23 cellular contexts compared by ENCODE assay signal in genomic region chr19:18893573-18894253, GRCh38. TPM values are rescaled to one million over a fixed set of nuclear protein-coding genes. Genes with fewer than 3 reads are reported as not detected.
DNase-seq lines count a peak whose midpoint lies in the region; ATAC-seq and TF ChIP-seq lines count a peak whose summit lies in the region.
"Had no signal": no experiment of that assay in that cellular context is flagged by ENCODE, and none has a peak within 500 bp of the region (broad histone marks: within the 10 kb centered on the region; RNA-seq: fewer than 3 reads in every experiment).

No MANE protein-coding gene starts in this region.

- H3K27me3 ChIP-seq in breast epithelium: peaks cover 2 to 10% of the 10 kb centered on the region in 2 donors
- H3K27me3 ChIP-seq in mammary epithelial cell (ENCODE audit: insufficient read depth, low read length): peaks cover 18% of the 10 kb centered on the region
- H3K27me3 ChIP-seq in layer of hippocampus (ENCODE audit: control insufficient read depth, insufficient read depth, low read length): peaks cover 3% of the 10 kb centered on the region
- H3K27me3 ChIP-seq in esophagus muscularis mucosa: peaks cover 0 to 48% (median 16%) of the 10 kb centered on the region in 4 donors
- H3K27me3 ChIP-seq: thyroid gland had no signal

- WGBS in mammary epithelial cell (ENCODE audit: low coverage, missing lambda C conversion rate): 100% methylated on average over 1 of the region's 18 CpGs
- WGBS in esophagus muscularis mucosa: 44% methylated on average over 17 of the region's 18 CpGs

- DNase-seq in breast epithelium (ENCODE audit: low spot score in 2 of 2) (no peak), mammary epithelial cell (no peak), osteocyte (ENCODE audit: extremely low spot score, unreplicated experiment) (peak; percentile 81), type B pancreatic cell (ENCODE audit: extremely low spot score, unreplicated experiment) (no peak), NCI-H146 treated with DMSO at 0.1 percent for 48 hours (lab: John Stamatoyannopoulos, UW; ENCODE audit: unreplicated experiment) (no peak), esophagus muscularis mucosa (ENCODE audit: extremely low spot score) (no peak)
- DNase-seq: activated CD4-positive, alpha-beta T cell treated with anti-CD3 and anti-CD28 coated beads, Interleukin-2, amount 50 U/mL, for 1 hour; activated CD8-positive, alpha-beta memory T cell treated with anti-CD3 and anti-CD28 coated beads, Interleukin-2, amount 10 ng/mL, durations not matched to agents 7 days and 5 days; activated naive CD4-positive, alpha-beta T cell; activated T-cell treated with anti-CD3 and anti-CD28 coated beads, Interleukin-2, amount 50 U/mL, for 72 hours; CD4-positive, alpha-beta T cell; cortex of kidney; left colon; mesenchymal stem cell; naive B cell; sigmoid colon; T1000; thyroid gland had no signal

- no TSS peak for BruUV-seq in mammary epithelial cell (replicated peaks; lab: Mats Ljungman, UMichigan)

- in situ Hi-C loops in mammary epithelial cell (cut with MboI; ENCODE audit: low sequenced_read_pairs in 2 of 2): no loop called here

- CTCF ChIA-PET in mammary epithelial cell (lab: Charles Lee; ENCODE audit: low non-redundant PET): interaction anchor here (0.5 kb wide), 1 partner anchor 1106 kb away, joined by 6 read pairs; no protein-coding TSS in a partner anchor

- H2AFZ ChIP-seq in mammary epithelial cell (ENCODE audit: low read depth, low read length): no peak overlapping the region
- H2AFZ ChIP-seq: GM23248 had no signal

- no peak overlapping the region for H3K4me3 Mint-ChIP-seq in osteocyte (ENCODE audit: unreplicated experiment)
- peak overlapping the region; percentile 36 for H3K4me3 Mint-ChIP-seq in type B pancreatic cell
- H3K4me3 Mint-ChIP-seq: activated CD8-positive, alpha-beta memory T cell treated with anti-CD3 and anti-CD28 coated beads, Interleukin-2, amount 10 ng/mL, durations not matched to agents 7 days and 5 days; activated T-cell treated with anti-CD3 and anti-CD28 coated beads, Interleukin-2, amount 50 U/mL, for 72 hours; CD4-positive, alpha-beta T cell; stimulated activated naive CD8-positive, alpha-beta T cell treated with anti-CD3 and anti-CD28 coated beads, Interleukin-15, Interleukin-2, amounts not matched to agents 100 ng/mL and 50 ng/mL, for 24 hours had no signal

- H3K36me3 ChIP-seq in breast epithelium: no peaks in the 10 kb centered on the region
- no peaks in the 10 kb centered on the region for H3K36me3 ChIP-seq in mammary epithelial cell (ENCODE audit: insufficient read depth, low read length)
- H3K36me3 ChIP-seq in esophagus muscularis mucosa: peaks cover 0 to 6% (median 2%) of the 10 kb centered on the region in 4 donors
- H3K36me3 ChIP-seq: thyroid gland had no signal

- H3K27ac Mint-ChIP-seq in osteocyte (ENCODE audit: unreplicated experiment) (no peak overlapping the region), type B pancreatic cell (no peak overlapping the region)
- H3K27ac Mint-ChIP-seq: activated CD8-positive, alpha-beta memory T cell treated with anti-CD3 and anti-CD28 coated beads, Interleukin-2, amount 10 ng/mL, durations not matched to agents 7 days and 5 days; activated T-cell treated with anti-CD3 and anti-CD28 coated beads, Interleukin-2, amount 50 U/mL, for 72 hours; CD4-positive, alpha-beta T cell; HFFc6; stimulated activated naive CD8-positive, alpha-beta T cell treated with anti-CD3 and anti-CD28 coated beads, Interleukin-15, Interleukin-2, amounts not matched to agents 100 ng/mL and 50 ng/mL, for 24 hours had no signal

- TF ChIP-seq CTCF in breast epithelium (IDR thresholded peaks at IDR 0.05) (no peak), mammary epithelial cell (conservative IDR thresholded peaks at IDR 0.05 in 1 of 2, IDR thresholded peaks at IDR 0.05 in 1 of 2; ENCODE audit: extremely low read depth in 1 of 2, insufficient read depth in 1 of 2, low read depth in 1 of 2, low read length in 2 of 2) (no peak), osteocyte (IDR thresholded peaks at IDR 0.05) (no peak), type B pancreatic cell (conservative IDR thresholded peaks at IDR 0.05) (no peak), esophagus muscularis mucosa (IDR thresholded peaks at IDR 0.05) (no peak)

- H3K4me1 ChIP-seq in breast epithelium (peaks cover 8 to 13% of the 10 kb centered on the region in 2 donors), mammary epithelial cell (ENCODE audit: insufficient read depth, low read length) (peaks cover 15% of the 10 kb centered on the region), esophagus muscularis mucosa (peaks cover 24 to 33% (median 27%) of the 10 kb centered on the region in 4 donors)

- H3K9me3 Mint-ChIP-seq in osteocyte (ENCODE audit: unreplicated experiment) (no peaks in the 10 kb centered on the region), type B pancreatic cell (no peaks in the 10 kb centered on the region)
- H3K9me3 Mint-ChIP-seq: activated T-cell treated with anti-CD3 and anti-CD28 coated beads, Interleukin-2, amount 50 U/mL, for 72 hours; CD4-positive, alpha-beta T cell; HFFc6; naive B cell; stimulated activated naive CD8-positive, alpha-beta T cell treated with anti-CD3 and anti-CD28 coated beads, Interleukin-15, Interleukin-2, amounts not matched to agents 100 ng/mL and 50 ng/mL, for 24 hours had no signal

- no peak overlapping the region for H3K9ac ChIP-seq in mammary epithelial cell (ENCODE audit: insufficient read depth, low read length)
- H3K9ac ChIP-seq: GM23248 had no signal

- no peak overlapping the region for H3K27ac ChIP-seq in breast epithelium
- H3K27ac ChIP-seq in mammary epithelial cell (ENCODE audit: insufficient read depth, low read depth, low read length): no peak overlapping the region
- H3K27ac ChIP-seq in layer of hippocampus (ENCODE audit: low read depth, low read length): peak overlapping the region; percentile 99
- H3K27ac ChIP-seq in esophagus muscularis mucosa (replicated peaks in 1 of 4): peak overlapping the region in 1 of 4 donors; percentile 67
- H3K27ac ChIP-seq: GM23248, thyroid gland had no signal

- peaks cover 3% of the 10 kb centered on the region for H3K4me1 Mint-ChIP-seq in osteocyte (ENCODE audit: unreplicated experiment)
- H3K4me1 Mint-ChIP-seq in type B pancreatic cell (ENCODE audit: unreplicated experiment): peaks cover 5% of the 10 kb centered on the region

- ATAC-seq in HG02884 (IDR thresholded peaks at IDR 0.05; ENCODE audit: unreplicated experiment): no peak
- ATAC-seq: activated CD8-positive, alpha-beta memory T cell treated with anti-CD3 and anti-CD28 coated beads, Interleukin-2, amount 10 ng/mL, durations not matched to agents 7 days and 5 days; activated T-cell treated with anti-CD3 and anti-CD28 coated beads, Interleukin-2, amount 50 U/mL, for 72 hours; left colon had no signal

- dilution Hi-C loops in mammary epithelial cell (cut with HindIII; ENCODE audit: low sequenced_read_pairs): no loop called here

- no peak overlapping the region for H3K4me2 ChIP-seq in mammary epithelial cell (ENCODE audit: insufficient read depth, low read depth, low read length)

- H3K36me3 Mint-ChIP-seq in osteocyte (ENCODE audit: unreplicated experiment): no peaks in the 10 kb centered on the region
- peaks cover 4% of the 10 kb centered on the region for H3K36me3 Mint-ChIP-seq in type B pancreatic cell
- H3K36me3 Mint-ChIP-seq: activated CD8-positive, alpha-beta memory T cell treated with anti-CD3 and anti-CD28 coated beads, Interleukin-2, amount 10 ng/mL, durations not matched to agents 7 days and 5 days had no signal

- TF ChIP-seq POLR2A in breast epithelium (IDR thresholded peaks at IDR 0.05): no peak
- no peak for TF ChIP-seq POLR2A in esophagus muscularis mucosa (IDR thresholded peaks at IDR 0.05; ENCODE audit: low read depth)

- H3K9me3 ChIP-seq in breast epithelium (no peaks in the 10 kb centered on the region), mammary epithelial cell (replicated peaks; ENCODE audit: insufficient read depth, low read length) (no peaks in the 10 kb centered on the region), esophagus muscularis mucosa (no peaks in the 10 kb centered on the region)
- H3K9me3 ChIP-seq: sigmoid colon, thyroid gland had no signal

- H4K20me1 ChIP-seq in mammary epithelial cell (ENCODE audit: insufficient read depth, low read length): no peaks in the 10 kb centered on the region

- H3K27me3 Mint-ChIP-seq in osteocyte (ENCODE audit: unreplicated experiment): no peaks in the 10 kb centered on the region
- H3K27me3 Mint-ChIP-seq in type B pancreatic cell: peaks cover 6% of the 10 kb centered on the region

- intact Hi-C loops in breast epithelium (cut with DNase I; ENCODE audit: low total_unique reads) (no loop called here), mammary epithelial cell (cut with micrococcal nuclease) (no loop called here), esophagus muscularis mucosa (cut with DNase I) (no loop called here)

- no peaks in the 10 kb centered on the region for H3K79me2 ChIP-seq in mammary epithelial cell (ENCODE audit: insufficient read depth, low read length)

- H3K4me3 ChIP-seq in breast epithelium (peak overlapping the region in 2 of 3 donors; percentile 53 to 74), mammary epithelial cell (replicated peaks in 1 of 3; ENCODE audit: insufficient read depth in 1 of 3, low read depth in 2 of 3, low read length in 3 of 3) (no peak overlapping the region), esophagus muscularis mucosa (peak overlapping the region in 2 of 4 donors; percentile 51 to 54)
- H3K4me3 ChIP-seq: GM23248, sigmoid colon, thyroid gland had no signal

- TF ChIP-seq EP300 in esophagus muscularis mucosa (IDR thresholded peaks at IDR 0.05): no peak

RNA-seq across cellular contexts. Expression of gene CERS1, which starts 2.2 kb away (rescaled TPM):
- total RNA-seq in breast epithelium (under 1 TPM in 2 of 3 donors, not detected in 1; 0.29 to 0.66 TPM), mammary epithelial cell (1 to 10 TPM in 1 of 2 donors, under 1 TPM in 1; 0.33 to 1.4 TPM), osteocyte (6.5 and 8.5 TPM in 2 replicates), type B pancreatic cell (ENCODE audit: low replicate concordance) (6.4 and 14.8 TPM in 2 replicates), esophagus muscularis mucosa (1 to 10 TPM in 3 of 4 donors, under 1 TPM in 1; 0.42 to 3.2 (median 1.1) TPM)
- 0.65 TPM for polyA plus RNA-seq in mammary epithelial cell
- not detected for polyA minus RNA-seq in mammary epithelial cell
- total RNA-seq: activated CD8-positive, alpha-beta memory T cell treated with anti-CD3 and anti-CD28 coated beads, Interleukin-2, amount 10 ng/mL, durations not matched to agents 7 days and 5 days; activated T-cell treated with anti-CD3 and anti-CD28 coated beads, Interleukin-2, amount 50 U/mL, for 72 hours; CD4-positive, alpha-beta T cell had no signal

RNA-seq across cellular contexts. Expression of gene COPE, which starts 25.5 kb away (rescaled TPM):
- 100 to 1,000 TPM; 144 to 204 (median 190) TPM for total RNA-seq in breast epithelium
- total RNA-seq in mammary epithelial cell: 100 to 1,000 TPM; 180 to 226 TPM
- polyA plus RNA-seq in mammary epithelial cell: 248 TPM
- polyA minus RNA-seq in mammary epithelial cell: 75.2 TPM
- 162 and 175 TPM in 2 replicates for total RNA-seq in osteocyte
- 171 and 213 TPM in 2 replicates for total RNA-seq in type B pancreatic cell (ENCODE audit: low replicate concordance)
- total RNA-seq in esophagus muscularis mucosa: 100 to 1,000 TPM; 173 to 231 (median 210) TPM

RNA-seq across cellular contexts. Expression of gene DDX49, which starts 25.8 kb away (rescaled TPM):
- total RNA-seq in breast epithelium: 10 to 100 TPM; 34.1 to 44.9 (median 40.2) TPM
- total RNA-seq in mammary epithelial cell: 10 to 100 TPM; 44.2 to 47.7 TPM
- 44.4 TPM for polyA plus RNA-seq in mammary epithelial cell
- polyA minus RNA-seq in mammary epithelial cell: 27.9 TPM
- 59.7 and 63.9 TPM in 2 replicates for total RNA-seq in osteocyte
- total RNA-seq in type B pancreatic cell (ENCODE audit: low replicate concordance): 58.3 and 58.5 TPM in 2 replicates
- 10 to 100 TPM; 38.4 to 42.6 (median 41.7) TPM for total RNA-seq in esophagus muscularis mucosa

RNA-seq across cellular contexts. Expression of gene HOMER3, which starts 47.3 kb away (rescaled TPM):
- 10 to 100 TPM; 34.2 to 62.6 (median 56.6) TPM for total RNA-seq in breast epithelium
- total RNA-seq in mammary epithelial cell: 100 to 1,000 TPM; 114 to 138 TPM
- polyA plus RNA-seq in mammary epithelial cell: 110 TPM
- polyA minus RNA-seq in mammary epithelial cell: 18.1 TPM
- 68.8 and 68.9 TPM in 2 replicates for total RNA-seq in osteocyte
- total RNA-seq in type B pancreatic cell (ENCODE audit: low replicate concordance): 20.8 and 38.6 TPM in 2 replicates
- total RNA-seq in esophagus muscularis mucosa: 10 to 100 TPM; 26.7 to 47.8 (median 39.1) TPM

Comparison
In these comparisons a context has a peak if more than half of its experiments do, and no peak if none do; other contexts are left out.
1. H3K4me3 ChIP-seq: peak in breast epithelium (2 of 3); none in mammary epithelial cell (0 of 3).